Comparison of ENCODE assay signal across 10 cellular contexts in genomic region chr6:123784330-123784729, GRCh38. TPM values are rescaled to one million over a fixed set of nuclear protein-coding genes. Genes with fewer than 3 reads are reported as not detected.
"Had no signal": no experiment of that assay in that cellular context is flagged by ENCODE, and none has a peak within 500 bp of the region (broad histone marks: within the 10 kb centered on the region; RNA-seq: fewer than 3 reads in every experiment).

No MANE protein-coding gene starts in this region.

- H3K4me2 ChIP-seq: GM23338 had no signal

- DNase-seq: H9, HCEC 1CT, HFFc6, KG1 had no signal

- FAIRE-seq: H1, H54 had no signal

- ATAC-seq: GM23338 had no signal

- H3K27ac ChIP-seq: HL-60 had no signal

- H3K4me3 ChIP-seq: GM23338 had no signal

- H2AFZ ChIP-seq: GM23338 had no signal

RNA-seq across cellular contexts. Expression of gene NKAIN2, which starts 19.3 kb away (rescaled TPM):
- total RNA-seq: HFFc6, HT1080 had no signal
- polyA plus RNA-seq: IgD-negative memory B cell had no signal
